Comparison of ENCODE assay signal across 10 cellular contexts in genomic region chr13:66689037-66689619, GRCh38.
A peak's percentile ranks its signal among the peaks of the same experiment; 100 is the strongest.
DNase-seq lines count a peak whose midpoint lies in the region; FAIRE-seq and TF ChIP-seq lines count a peak whose summit lies in the region.
"Had no signal": no experiment of that assay in that cellular context is flagged by ENCODE, and none has a peak within 500 bp of the region (broad histone marks: within the 10 kb centered on the region; RNA-seq: fewer than 3 reads in every experiment).

No MANE protein-coding gene starts in this region.

- H3K27me3 Mint-ChIP-seq in brain (no peaks in the 10 kb centered on the region), nephron (ENCODE audit: low read depth) (no peaks in the 10 kb centered on the region)
- H3K27me3 Mint-ChIP-seq in activated CD4-positive, alpha-beta memory T cell treated with anti-CD3 and anti-CD28 coated beads, Interleukin-2, amount 10 ng/mL, durations not matched to agents 7 days and 5 days, result no peaks in the 10 kb centered on the region
- H3K27me3 Mint-ChIP-seq: activated naive CD4-positive, alpha-beta T cell treated with anti-CD3 and anti-CD28 coated beads, Interleukin-2, amount 10 ng/mL, durations not matched to agents 7 days and 5 days had no signal

- H3K4me1 Mint-ChIP-seq in brain (peaks cover 19% of the 10 kb centered on the region), nephron (peaks cover 13% of the 10 kb centered on the region)
- H3K4me1 Mint-ChIP-seq in activated CD4-positive, alpha-beta memory T cell treated with anti-CD3 and anti-CD28 coated beads, Interleukin-2, amount 10 ng/mL, durations not matched to agents 7 days and 5 days, result no peaks in the 10 kb centered on the region
- H3K4me1 Mint-ChIP-seq: activated naive CD4-positive, alpha-beta T cell treated with anti-CD3 and anti-CD28 coated beads, Interleukin-2, amount 10 ng/mL, durations not matched to agents 7 days and 5 days had no signal

- no peak for DNase-seq in D721Med (ENCODE audit: insufficient read length, low spot score)
- DNase-seq in NCI-H1092 (lab: John Stamatoyannopoulos, UW), result peak; percentile 16
- no peak for DNase-seq in activated T-cell treated with anti-CD3 and anti-CD28 coated beads, Interleukin-2, amount 50 U/mL, for 1 hour
- no peak for DNase-seq in activated CD4-positive, alpha-beta memory T cell treated with anti-CD3 and anti-CD28 coated beads, Interleukin-2, amount 10 ng/mL, durations not matched to agents 7 days and 5 days
- no peak for DNase-seq in NCI-H2196 (lab: John Stamatoyannopoulos, UW; ENCODE audit: unreplicated experiment)
- no peak for DNase-seq in GM03348 (ENCODE audit: low spot score)
- DNase-seq: activated naive CD4-positive, alpha-beta T cell treated with anti-CD3 and anti-CD28 coated beads, Interleukin-2, amount 10 ng/mL, durations not matched to agents 7 days and 5 days; left ventricle myocardium superior had no signal

- peak overlapping the region in 4 of 5 experiments; percentile 10 to 82 (median 53) for H3K27ac Mint-ChIP-seq in brain
- peak overlapping the region; percentile 24 to 78 (median 56) for H3K27ac Mint-ChIP-seq in nephron
- H3K27ac Mint-ChIP-seq in activated CD4-positive, alpha-beta memory T cell treated with anti-CD3 and anti-CD28 coated beads, Interleukin-2, amount 10 ng/mL, durations not matched to agents 7 days and 5 days, result no peak overlapping the region
- H3K27ac Mint-ChIP-seq: activated naive CD4-positive, alpha-beta T cell treated with anti-CD3 and anti-CD28 coated beads, Interleukin-2, amount 10 ng/mL, durations not matched to agents 7 days and 5 days had no signal

- peak; percentile 52 for TF ChIP-seq CTCF in D721Med (IDR thresholded peaks at IDR 0.05; ENCODE audit: insufficient read depth, missing control alignments)
- TF ChIP-seq CTCF in brain (conservative IDR thresholded peaks at IDR 0.05), result peak; percentile 45 to 67
- peak; percentile 27 to 47 (median 39) for TF ChIP-seq CTCF in nephron (IDR thresholded peaks at IDR 0.05; ENCODE audit: unreplicated experiment in 3 of 3)

- POLR2A ChIA-PET in activated CD4-positive, alpha-beta memory T cell treated with anti-CD3 and anti-CD28 coated beads, Interleukin-2, amount 10 ng/mL, durations not matched to agents 7 days and 5 days (lab: Charles Lee), result no interaction called here

- H3K4me3 Mint-ChIP-seq in brain, result peak overlapping the region in 1 of 5 experiments; percentile 39
- peak overlapping the region in 2 of 3 experiments; percentile 10 to 50 for H3K4me3 Mint-ChIP-seq in nephron
- H3K4me3 Mint-ChIP-seq in activated CD4-positive, alpha-beta memory T cell treated with anti-CD3 and anti-CD28 coated beads, Interleukin-2, amount 10 ng/mL, durations not matched to agents 7 days and 5 days, result no peak overlapping the region
- H3K4me3 Mint-ChIP-seq: activated naive CD4-positive, alpha-beta T cell treated with anti-CD3 and anti-CD28 coated beads, Interleukin-2, amount 10 ng/mL, durations not matched to agents 7 days and 5 days had no signal

- CTCF ChIA-PET in activated CD4-positive, alpha-beta memory T cell treated with anti-CD3 and anti-CD28 coated beads, Interleukin-2, amount 10 ng/mL, durations not matched to agents 7 days and 5 days (lab: Charles Lee), result no interaction called here

- H3K9me3 Mint-ChIP-seq in brain, result peaks cover 14 to 25% (median 19%) of the 10 kb centered on the region in 5 experiments
- H3K9me3 Mint-ChIP-seq in nephron, result peaks cover 20% of the 10 kb centered on the region
- H3K9me3 Mint-ChIP-seq in activated CD4-positive, alpha-beta memory T cell treated with anti-CD3 and anti-CD28 coated beads, Interleukin-2, amount 10 ng/mL, durations not matched to agents 7 days and 5 days, result peaks cover 9% of the 10 kb centered on the region

- H3K36me3 Mint-ChIP-seq in brain (peaks cover 18% of the 10 kb centered on the region), nephron (ENCODE audit: low read depth) (peaks cover 27% of the 10 kb centered on the region)
- no peaks in the 10 kb centered on the region for H3K36me3 Mint-ChIP-seq in activated CD4-positive, alpha-beta memory T cell treated with anti-CD3 and anti-CD28 coated beads, Interleukin-2, amount 10 ng/mL, durations not matched to agents 7 days and 5 days (ENCODE audit: low read depth)
- H3K36me3 Mint-ChIP-seq: activated naive CD4-positive, alpha-beta T cell treated with anti-CD3 and anti-CD28 coated beads, Interleukin-2, amount 10 ng/mL, durations not matched to agents 7 days and 5 days had no signal

- peak; percentile 67 for FAIRE-seq in D721Med (lab: Jason Lieb, UNC)
